ENCODE assay signal across 17 cellular contexts in genomic region chr14:75456069-75457023, GRCh38. TPM values are rescaled to one million over a fixed set of nuclear protein-coding genes. Genes with fewer than 3 reads are reported as not detected.
A peak's percentile ranks its signal among the peaks of the same experiment; 100 is the strongest.
DNase-seq lines count a peak whose midpoint lies in the region; ATAC-seq, FAIRE-seq and TF ChIP-seq lines count a peak whose summit lies in the region.
"Had no signal": no experiment of that assay in that cellular context is flagged by ENCODE, and none has a peak within 500 bp of the region (broad histone marks: within the 10 kb centered on the region; RNA-seq: fewer than 3 reads in every experiment).

No MANE protein-coding gene starts in this region.

- H3K4me1 ChIP-seq in BLaER1 (peaks cover 67% of the 10 kb centered on the region), HUES6 (ENCODE audit: control insufficient read depth, insufficient read depth, low read length) (peaks cover 64% of the 10 kb centered on the region), parathyroid adenoma (peaks cover 54% of the 10 kb centered on the region), small intestine (ENCODE audit: control insufficient read depth in 2 of 2, insufficient read depth in 1 of 2, low read depth in 1 of 2, low read length in 1 of 2) (peaks cover 3 to 7% of the 10 kb centered on the region in 2 donors)

- no peaks in the 10 kb centered on the region for H3K27me3 ChIP-seq in BLaER1
- H3K27me3 ChIP-seq in HUES6 (ENCODE audit: control insufficient read depth, insufficient read depth, low read length) = no peaks in the 10 kb centered on the region
- no peaks in the 10 kb centered on the region for H3K27me3 ChIP-seq in parathyroid adenoma (ENCODE audit: control insufficient read depth, insufficient read depth, low read length)
- H3K27me3 ChIP-seq in small intestine (ENCODE audit: control insufficient read depth in 2 of 2, insufficient read depth in 2 of 2, low read length in 2 of 2) = no peaks in the 10 kb centered on the region
- H3K27me3 ChIP-seq: MG63 had no signal

- peaks cover 68% of the 10 kb centered on the region for H3K79me2 ChIP-seq in parathyroid adenoma

- FAIRE-seq in small intestine (lab: Jason Lieb, UNC) = no peak
- FAIRE-seq: RCC 7860, urothelium cell line had no signal

- no peaks in the 10 kb centered on the region for H3K9me3 ChIP-seq in BLaER1
- no peaks in the 10 kb centered on the region for H3K9me3 ChIP-seq in HUES6 (ENCODE audit: control insufficient read depth, insufficient read depth, low read depth, low read length)
- H3K9me3 ChIP-seq in parathyroid adenoma (ENCODE audit: control insufficient read depth, low read length) = no peaks in the 10 kb centered on the region
- no peaks in the 10 kb centered on the region for H3K9me3 ChIP-seq in small intestine (ENCODE audit: control insufficient read depth, low read depth)
- H3K9me3 ChIP-seq: MG63 had no signal

- ATAC-seq in GM18858 (IDR thresholded peaks at IDR 0.05; ENCODE audit: unreplicated experiment) (no peak), GM19452 (IDR thresholded peaks at IDR 0.05; ENCODE audit: unreplicated experiment) (no peak)

- H3K4me3 ChIP-seq in BLaER1 (no peak overlapping the region), HUES6 (ENCODE audit: low read depth, low read length) (no peak overlapping the region), parathyroid adenoma (ENCODE audit: low read depth, low read length) (no peak overlapping the region), small intestine (ENCODE audit: low read depth in 1 of 2, low read length in 2 of 2) (no peak overlapping the region)
- H3K4me3 ChIP-seq: MG63 had no signal

- H3K9ac ChIP-seq in BLaER1 (no peak overlapping the region), HUES6 (ENCODE audit: low read length) (peak overlapping the region; percentile 7), parathyroid adenoma (no peak overlapping the region)

- WGBS in small intestine, 3 donors = 79 to 84% (median 81%) methylated on average over 16 of the region's 16 CpGs

- H3K27ac ChIP-seq in BLaER1 = 0 out of 2 replicates have a peak overlapping the region, but pooled peaks have one; percentile 6
- H3K27ac ChIP-seq in HUES6 (ENCODE audit: low read depth, low read length) = no peak overlapping the region
- H3K27ac ChIP-seq in parathyroid adenoma = peak overlapping the region; percentile 73
- peak overlapping the region in 1 of 2 donors; percentile 4 for H3K27ac ChIP-seq in small intestine (ENCODE audit: low read depth in 1 of 2, low read length in 1 of 2)

- TF ChIP-seq CTCF in parathyroid adenoma (IDR thresholded peaks at IDR 0.05) = no peak

- DNase-seq in islet precursor cell = peak; percentile 70
- DNase-seq in iPS-NIHi11 (ENCODE audit: low spot score) = no peak
- no peak for DNase-seq in small intestine
- DNase-seq: activated CD4-positive, CD25-positive, alpha-beta regulatory T cell treated with anti-CD3 and anti-CD28 coated beads, Interleukin-2, amount 50 U/mL, for 72 hours; activated naive CD4-positive, alpha-beta T cell treated with anti-CD3 and anti-CD28 coated beads for 36 hours; effector CD8-positive, alpha-beta T cell; GF-D8; MG63; NCI-H2029 treated with DMSO at 0.1 percent for 48 hours; NCI-H69 had no signal

- H4K20me1 ChIP-seq in BLaER1 = peaks cover 98% of the 10 kb centered on the region; the same call in 1 of the 2 replicates

- H3K4me2 ChIP-seq in BLaER1 (no peak overlapping the region), parathyroid adenoma (ENCODE audit: low read length) (no peak overlapping the region)

- H2AFZ ChIP-seq in parathyroid adenoma = peak overlapping the region; percentile 30

- H3K36me3 ChIP-seq in BLaER1 = peaks cover 37% of the 10 kb centered on the region
- H3K36me3 ChIP-seq in HUES6 (ENCODE audit: control insufficient read depth, insufficient read depth, low read length) = peaks cover 5% of the 10 kb centered on the region; the same call in 1 of the 2 replicates
- no peaks in the 10 kb centered on the region for H3K36me3 ChIP-seq in parathyroid adenoma (ENCODE audit: control insufficient read depth, insufficient read depth, low read length)
- no peaks in the 10 kb centered on the region for H3K36me3 ChIP-seq in small intestine (ENCODE audit: control insufficient read depth in 2 of 2, insufficient read depth in 2 of 2, low read length in 2 of 2)

RNA-seq across cellular contexts. Expression of gene JDP2, which starts 28.5 kb away (rescaled TPM):
- 10 to 100 TPM; 41.6 to 45.6 (median 42.7) TPM for polyA plus RNA-seq in small intestine
